ENCODE assay signal across 1 cellular context in the genomic region with DNA sequence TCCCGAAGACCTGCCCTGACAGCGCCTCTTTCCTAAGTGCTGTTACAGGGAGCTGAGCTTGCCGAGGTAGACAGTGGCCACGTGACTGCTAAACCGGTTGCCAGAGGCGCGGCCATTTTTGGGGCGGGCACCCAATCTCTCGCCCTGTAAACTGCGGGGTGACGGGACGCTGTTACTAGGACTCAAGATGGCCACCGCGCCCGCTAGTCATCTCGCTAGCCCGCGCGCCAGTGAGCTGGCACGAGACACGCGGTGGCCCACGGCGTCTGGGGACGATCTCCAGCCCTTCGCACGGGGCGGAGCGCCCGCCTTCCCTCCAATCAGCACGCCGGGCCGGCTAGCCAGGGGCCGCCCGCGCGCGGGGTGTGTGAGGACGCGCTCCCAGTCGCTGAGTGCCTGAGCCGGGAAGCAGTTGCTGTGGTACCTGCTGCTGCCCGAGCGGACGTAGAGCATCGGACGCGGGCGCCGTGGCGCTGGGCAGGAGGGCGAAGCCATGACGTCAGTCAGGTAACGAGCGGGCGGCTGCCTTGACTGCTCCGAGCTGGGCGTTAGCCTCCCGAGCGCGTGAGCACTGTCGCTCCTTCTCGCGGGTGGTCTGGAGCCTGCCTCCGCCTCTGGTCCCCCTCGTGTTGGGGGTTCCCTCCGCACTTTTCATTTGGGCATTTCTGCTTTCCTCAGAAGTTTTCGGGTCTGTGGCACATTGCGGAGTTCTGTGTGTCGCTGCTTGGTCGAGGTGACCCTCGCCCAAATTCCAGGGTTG.
A peak's percentile ranks its signal among the peaks of the same experiment; 100 is the strongest.
TF ChIP-seq lines count a peak whose summit lies in the region.

No MANE protein-coding gene starts in this region.

TF ChIP-seq in HepG2, 621 proteins besides CTCF, POLR2A, EP300 and RAD21 (continued from another document and continues in another):
- TF ChIP-seq, protein P1, sequence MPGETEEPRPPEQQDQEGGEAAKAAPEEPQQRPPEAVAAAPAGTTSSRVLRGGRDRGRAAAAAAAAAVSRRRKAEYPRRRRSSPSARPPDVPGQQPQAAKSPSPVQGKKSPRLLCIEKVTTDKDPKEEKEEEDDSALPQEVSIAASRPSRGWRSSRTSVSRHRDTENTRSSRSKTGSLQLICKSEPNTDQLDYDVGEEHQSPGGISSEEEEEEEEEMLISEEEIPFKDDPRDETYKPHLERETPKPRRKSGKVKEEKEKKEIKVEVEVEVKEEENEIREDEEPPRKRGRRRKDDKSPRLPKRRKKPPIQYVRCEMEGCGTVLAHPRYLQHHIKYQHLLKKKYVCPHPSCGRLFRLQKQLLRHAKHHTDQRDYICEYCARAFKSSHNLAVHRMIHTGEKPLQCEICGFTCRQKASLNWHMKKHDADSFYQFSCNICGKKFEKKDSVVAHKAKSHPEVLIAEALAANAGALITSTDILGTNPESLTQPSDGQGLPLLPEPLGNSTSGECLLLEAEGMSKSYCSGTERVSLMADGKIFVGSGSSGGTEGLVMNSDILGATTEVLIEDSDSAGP (CRISPR knock-in tag; IDR thresholded peaks at IDR 0.05; ENCODE audit: borderline replicate concordance): peak; percentile 96
- TF ChIP-seq, protein P2, sequence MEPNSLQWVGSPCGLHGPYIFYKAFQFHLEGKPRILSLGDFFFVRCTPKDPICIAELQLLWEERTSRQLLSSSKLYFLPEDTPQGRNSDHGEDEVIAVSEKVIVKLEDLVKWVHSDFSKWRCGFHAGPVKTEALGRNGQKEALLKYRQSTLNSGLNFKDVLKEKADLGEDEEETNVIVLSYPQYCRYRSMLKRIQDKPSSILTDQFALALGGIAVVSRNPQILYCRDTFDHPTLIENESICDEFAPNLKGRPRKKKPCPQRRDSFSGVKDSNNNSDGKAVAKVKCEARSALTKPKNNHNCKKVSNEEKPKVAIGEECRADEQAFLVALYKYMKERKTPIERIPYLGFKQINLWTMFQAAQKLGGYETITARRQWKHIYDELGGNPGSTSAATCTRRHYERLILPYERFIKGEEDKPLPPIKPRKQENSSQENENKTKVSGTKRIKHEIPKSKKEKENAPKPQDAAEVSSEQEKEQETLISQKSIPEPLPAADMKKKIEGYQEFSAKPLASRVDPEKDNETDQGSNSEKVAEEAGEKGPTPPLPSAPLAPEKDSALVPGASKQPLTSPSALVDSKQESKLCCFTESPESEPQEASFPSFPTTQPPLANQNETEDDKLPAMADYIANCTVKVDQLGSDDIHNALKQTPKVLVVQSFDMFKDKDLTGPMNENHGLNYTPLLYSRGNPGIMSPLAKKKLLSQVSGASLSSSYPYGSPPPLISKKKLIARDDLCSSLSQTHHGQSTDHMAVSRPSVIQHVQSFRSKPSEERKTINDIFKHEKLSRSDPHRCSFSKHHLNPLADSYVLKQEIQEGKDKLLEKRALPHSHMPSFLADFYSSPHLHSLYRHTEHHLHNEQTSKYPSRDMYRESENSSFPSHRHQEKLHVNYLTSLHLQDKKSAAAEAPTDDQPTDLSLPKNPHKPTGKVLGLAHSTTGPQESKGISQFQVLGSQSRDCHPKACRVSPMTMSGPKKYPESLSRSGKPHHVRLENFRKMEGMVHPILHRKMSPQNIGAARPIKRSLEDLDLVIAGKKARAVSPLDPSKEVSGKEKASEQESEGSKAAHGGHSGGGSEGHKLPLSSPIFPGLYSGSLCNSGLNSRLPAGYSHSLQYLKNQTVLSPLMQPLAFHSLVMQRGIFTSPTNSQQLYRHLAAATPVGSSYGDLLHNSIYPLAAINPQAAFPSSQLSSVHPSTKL (CRISPR knock-in tag; IDR thresholded peaks at IDR 0.05): peak; percentile 83; the same call in 1 of the 2 replicates
- TF ChIP-seq ZNF878 (CRISPR knock-in tag; IDR thresholded peaks at IDR 0.05) (peak; percentile 80; the same call in 1 of the 2 replicates), ZNF333 (CRISPR knock-in tag; IDR thresholded peaks at IDR 0.05; ENCODE audit: borderline replicate concordance) (peak; percentile 77), ZNF747 (CRISPR knock-in tag; IDR thresholded peaks at IDR 0.05; ENCODE audit: borderline replicate concordance) (peak; percentile 95; the same call in 1 of the 2 replicates), NONO (IDR thresholded peaks at IDR 0.05) (no peak), NONO (CRISPR knock-in tag; conservative IDR thresholded peaks at IDR 0.05) (peak; percentile 97), TOPORS (CRISPR knock-in tag; IDR thresholded peaks at IDR 0.05) (peak; percentile 76), HMGA1 (CRISPR knock-in tag; conservative IDR thresholded peaks at IDR 0.05) (no peak), ZNF331 (CRISPR knock-in tag; IDR thresholded peaks at IDR 0.05) (peak; percentile 68; the same call in 1 of the 2 replicates), ASH2L (IDR thresholded peaks at IDR 0.05; ENCODE audit: insufficient read length, low read depth, low read length) (peak; percentile 98), SNAPC2 (CRISPR knock-in tag; IDR thresholded peaks at IDR 0.05) (peak; percentile 24; the same call in 1 of the 2 replicates), KDM2A (CRISPR knock-in tag; IDR thresholded peaks at IDR 0.05; ENCODE audit: borderline replicate concordance, low read depth) (peak; percentile 99), ZNF431 (CRISPR knock-in tag; IDR thresholded peaks at IDR 0.05; ENCODE audit: borderline replicate concordance, low read depth) (no peak; the same call in 1 of the 2 replicates), TBX2 (CRISPR knock-in tag; IDR thresholded peaks at IDR 0.05; ENCODE audit: borderline replicate concordance) (peak; percentile 95), ZKSCAN1 (IDR thresholded peaks at IDR 0.05; ENCODE audit: low read length) (no peak), ZNF343 (CRISPR knock-in tag; IDR thresholded peaks at IDR 0.05) (peak; percentile 90), HOXA7 (CRISPR knock-in tag; IDR thresholded peaks at IDR 0.05) (peak; percentile 66; the same call in 1 of the 2 replicates), HNRNPUL1 (IDR thresholded peaks at IDR 0.05; ENCODE audit: low read depth, low read length) (no peak), KLF11 (CRISPR knock-in tag; IDR thresholded peaks at IDR 0.05) (peak; percentile 64; the same call in 1 of the 2 replicates), GLI4 (CRISPR knock-in tag; IDR thresholded peaks at IDR 0.05; ENCODE audit: borderline replicate concordance) (peak; percentile 81; the same call in 1 of the 2 replicates), TGIF2 (CRISPR knock-in tag; IDR thresholded peaks at IDR 0.05) (no peak; the same call in 1 of the 2 replicates)
- TF ChIP-seq, protein P3, sequence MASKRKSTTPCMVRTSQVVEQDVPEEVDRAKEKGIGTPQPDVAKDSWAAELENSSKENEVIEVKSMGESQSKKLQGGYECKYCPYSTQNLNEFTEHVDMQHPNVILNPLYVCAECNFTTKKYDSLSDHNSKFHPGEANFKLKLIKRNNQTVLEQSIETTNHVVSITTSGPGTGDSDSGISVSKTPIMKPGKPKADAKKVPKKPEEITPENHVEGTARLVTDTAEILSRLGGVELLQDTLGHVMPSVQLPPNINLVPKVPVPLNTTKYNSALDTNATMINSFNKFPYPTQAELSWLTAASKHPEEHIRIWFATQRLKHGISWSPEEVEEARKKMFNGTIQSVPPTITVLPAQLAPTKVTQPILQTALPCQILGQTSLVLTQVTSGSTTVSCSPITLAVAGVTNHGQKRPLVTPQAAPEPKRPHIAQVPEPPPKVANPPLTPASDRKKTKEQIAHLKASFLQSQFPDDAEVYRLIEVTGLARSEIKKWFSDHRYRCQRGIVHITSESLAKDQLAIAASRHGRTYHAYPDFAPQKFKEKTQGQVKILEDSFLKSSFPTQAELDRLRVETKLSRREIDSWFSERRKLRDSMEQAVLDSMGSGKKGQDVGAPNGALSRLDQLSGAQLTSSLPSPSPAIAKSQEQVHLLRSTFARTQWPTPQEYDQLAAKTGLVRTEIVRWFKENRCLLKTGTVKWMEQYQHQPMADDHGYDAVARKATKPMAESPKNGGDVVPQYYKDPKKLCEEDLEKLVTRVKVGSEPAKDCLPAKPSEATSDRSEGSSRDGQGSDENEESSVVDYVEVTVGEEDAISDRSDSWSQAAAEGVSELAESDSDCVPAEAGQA (IDR thresholded peaks at IDR 0.05; ENCODE audit: low read depth): peak; percentile 95
- TF ChIP-seq, protein P3 (CRISPR knock-in tag; IDR thresholded peaks at IDR 0.05; ENCODE audit: borderline replicate concordance): peak; percentile 68; the same call in 1 of the 2 replicates
- TF ChIP-seq, protein P4, sequence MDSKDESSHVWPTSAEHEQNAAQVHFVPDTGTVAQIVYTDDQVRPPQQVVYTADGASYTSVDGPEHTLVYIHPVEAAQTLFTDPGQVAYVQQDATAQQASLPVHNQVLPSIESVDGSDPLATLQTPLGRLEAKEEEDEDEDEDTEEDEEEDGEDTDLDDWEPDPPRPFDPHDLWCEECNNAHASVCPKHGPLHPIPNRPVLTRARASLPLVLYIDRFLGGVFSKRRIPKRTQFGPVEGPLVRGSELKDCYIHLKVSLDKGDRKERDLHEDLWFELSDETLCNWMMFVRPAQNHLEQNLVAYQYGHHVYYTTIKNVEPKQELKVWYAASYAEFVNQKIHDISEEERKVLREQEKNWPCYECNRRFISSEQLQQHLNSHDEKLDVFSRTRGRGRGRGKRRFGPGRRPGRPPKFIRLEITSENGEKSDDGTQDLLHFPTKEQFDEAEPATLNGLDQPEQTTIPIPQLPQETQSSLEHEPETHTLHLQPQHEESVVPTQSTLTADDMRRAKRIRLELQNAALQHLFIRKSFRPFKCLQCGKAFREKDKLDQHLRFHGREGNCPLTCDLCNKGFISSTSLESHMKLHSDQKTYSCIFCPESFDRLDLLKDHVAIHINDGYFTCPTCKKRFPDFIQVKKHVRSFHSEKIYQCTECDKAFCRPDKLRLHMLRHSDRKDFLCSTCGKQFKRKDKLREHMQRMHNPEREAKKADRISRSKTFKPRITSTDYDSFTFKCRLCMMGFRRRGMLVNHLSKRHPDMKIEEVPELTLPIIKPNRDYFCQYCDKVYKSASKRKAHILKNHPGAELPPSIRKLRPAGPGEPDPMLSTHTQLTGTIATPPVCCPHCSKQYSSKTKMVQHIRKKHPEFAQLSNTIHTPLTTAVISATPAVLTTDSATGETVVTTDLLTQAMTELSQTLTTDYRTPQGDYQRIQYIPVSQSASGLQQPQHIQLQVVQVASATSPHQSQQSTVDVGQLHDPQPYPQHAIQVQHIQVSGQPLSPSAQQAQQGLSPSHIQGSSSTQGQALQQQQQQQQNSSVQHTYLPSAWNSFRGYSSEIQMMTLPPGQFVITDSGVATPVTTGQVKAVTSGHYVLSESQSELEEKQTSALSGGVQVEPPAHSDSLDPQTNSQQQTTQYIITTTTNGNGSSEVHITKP (CRISPR knock-in tag; IDR thresholded peaks at IDR 0.05; ENCODE audit: low read depth): peak; percentile 51; the same call in 1 of the 2 replicates
- TF ChIP-seq, protein P5, sequence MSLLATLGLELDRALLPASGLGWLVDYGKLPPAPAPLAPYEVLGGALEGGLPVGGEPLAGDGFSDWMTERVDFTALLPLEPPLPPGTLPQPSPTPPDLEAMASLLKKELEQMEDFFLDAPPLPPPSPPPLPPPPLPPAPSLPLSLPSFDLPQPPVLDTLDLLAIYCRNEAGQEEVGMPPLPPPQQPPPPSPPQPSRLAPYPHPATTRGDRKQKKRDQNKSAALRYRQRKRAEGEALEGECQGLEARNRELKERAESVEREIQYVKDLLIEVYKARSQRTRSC (CRISPR knock-in tag; IDR thresholded peaks at IDR 0.05; ENCODE audit: low read depth): 0 out of 2 replicates have a peak, but pooled peaks have one; percentile 9
- TF ChIP-seq, protein P6, sequence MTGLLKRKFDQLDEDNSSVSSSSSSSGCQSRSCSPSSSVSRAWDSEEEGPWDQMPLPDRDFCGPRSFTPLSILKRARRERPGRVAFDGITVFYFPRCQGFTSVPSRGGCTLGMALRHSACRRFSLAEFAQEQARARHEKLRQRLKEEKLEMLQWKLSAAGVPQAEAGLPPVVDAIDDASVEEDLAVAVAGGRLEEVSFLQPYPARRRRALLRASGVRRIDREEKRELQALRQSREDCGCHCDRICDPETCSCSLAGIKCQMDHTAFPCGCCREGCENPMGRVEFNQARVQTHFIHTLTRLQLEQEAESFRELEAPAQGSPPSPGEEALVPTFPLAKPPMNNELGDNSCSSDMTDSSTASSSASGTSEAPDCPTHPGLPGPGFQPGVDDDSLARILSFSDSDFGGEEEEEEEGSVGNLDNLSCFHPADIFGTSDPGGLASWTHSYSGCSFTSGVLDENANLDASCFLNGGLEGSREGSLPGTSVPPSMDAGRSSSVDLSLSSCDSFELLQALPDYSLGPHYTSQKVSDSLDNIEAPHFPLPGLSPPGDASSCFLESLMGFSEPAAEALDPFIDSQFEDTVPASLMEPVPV (CRISPR knock-in tag; IDR thresholded peaks at IDR 0.05): peak; percentile 89; the same call in 1 of the 2 replicates
- TF ChIP-seq, protein P7, sequence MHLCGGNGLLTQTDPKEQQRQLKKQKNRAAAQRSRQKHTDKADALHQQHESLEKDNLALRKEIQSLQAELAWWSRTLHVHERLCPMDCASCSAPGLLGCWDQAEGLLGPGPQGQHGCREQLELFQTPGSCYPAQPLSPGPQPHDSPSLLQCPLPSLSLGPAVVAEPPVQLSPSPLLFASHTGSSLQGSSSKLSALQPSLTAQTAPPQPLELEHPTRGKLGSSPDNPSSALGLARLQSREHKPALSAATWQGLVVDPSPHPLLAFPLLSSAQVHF (CRISPR knock-in tag; IDR thresholded peaks at IDR 0.05): peak; percentile 73; the same call in 1 of the 2 replicates
- TF ChIP-seq, protein P8, sequence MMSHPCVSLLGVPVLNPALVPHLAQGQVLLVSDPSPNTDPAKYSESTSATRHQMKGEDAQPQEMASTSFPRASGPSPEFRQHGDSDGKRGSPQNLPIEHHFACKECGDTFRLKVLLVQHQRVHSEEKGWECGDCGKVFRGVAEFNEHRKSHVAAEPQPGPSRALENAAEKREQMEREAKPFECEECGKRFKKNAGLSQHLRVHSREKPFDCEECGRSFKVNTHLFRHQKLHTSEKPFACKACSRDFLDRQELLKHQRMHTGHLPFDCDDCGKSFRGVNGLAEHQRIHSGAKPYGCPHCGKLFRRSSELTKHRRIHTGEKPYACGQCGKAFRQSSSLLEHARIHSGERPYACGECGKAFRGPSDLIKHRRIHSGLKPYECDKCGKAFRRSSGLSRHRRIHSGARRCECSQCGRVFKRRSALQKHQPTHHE (CRISPR knock-in tag; IDR thresholded peaks at IDR 0.05; ENCODE audit: borderline replicate concordance): peak; percentile 91
